ENCODE assay signal across 25 cellular contexts in genomic region chr4:53997901-53998300, GRCh38.
DNase-seq lines count a peak whose midpoint lies in the region; ATAC-seq and TF ChIP-seq lines count a peak whose summit lies in the region.
"Had no signal": no experiment of that assay in that cellular context is flagged by ENCODE, and none has a peak within 500 bp of the region (broad histone marks: within the 10 kb centered on the region; RNA-seq: fewer than 3 reads in every experiment).

No MANE protein-coding gene starts in this region.

- H3K9me3 ChIP-seq in body of pancreas = no peaks in the 10 kb centered on the region
- H3K9me3 ChIP-seq: breast epithelium, heart left ventricle, transverse colon had no signal

- TF ChIP-seq POLR2A in body of pancreas (IDR thresholded peaks at IDR 0.05) = no peak

- intact Hi-C loops in body of pancreas (cut with DNase I) (no loop called here), left colon (cut with DNase I, micrococcal nuclease) (no loop called here)

- no peaks in the 10 kb centered on the region for H3K36me3 ChIP-seq in body of pancreas (replicated peaks in 1 of 2; ENCODE audit: insufficient read depth in 1 of 2, low read depth in 2 of 2)
- H3K36me3 ChIP-seq: breast epithelium, transverse colon, WERI-Rb-1 had no signal

- DNase-seq in Caki2 (ENCODE audit: low read depth) (peak; percentile 85), HK-2 (ENCODE audit: unreplicated experiment) (peak; percentile 23), body of pancreas (peak; percentile 38 to 73 (median 50)), left kidney (ENCODE audit: low read depth, low spot score) (peak; percentile 7), left colon (no peak), NCI-H774 (lab: John Stamatoyannopoulos, UW) (no peak)
- DNase-seq: activated CD4-positive, alpha-beta T cell treated with anti-CD3 and anti-CD28 coated beads for 48 hours; activated T-cell treated with anti-CD3 and anti-CD28 coated beads, Interleukin-2, amount 50 U/mL, for 4 hours; CD8-positive, alpha-beta T cell; H7; heart left ventricle; left ventricle myocardium superior; naive thymus-derived CD4-positive, alpha-beta T cell; NCI-H1436; NCI-H524; SHP77; stimulated activated CD4-positive, alpha-beta T cell treated with anti-CD3 and anti-CD28 coated beads, Interleukin-2, amount 100 ng/mL, for 24 hours; transverse colon; WERI-Rb-1 had no signal

- no peak for TF ChIP-seq CTCF in body of pancreas (IDR thresholded peaks at IDR 0.05)

- WGBS in body of pancreas, 2 donors = 35 to 39% methylated on average over 4 of the region's 4 CpGs

- in situ Hi-C loops in Caki2 (cut with HindIII; ENCODE audit: low pct_unique_long_range_greater_than_20kb, low sequenced_read_pairs) = no loop called here

- H3K27ac ChIP-seq in body of pancreas = no peak overlapping the region
- H3K27ac ChIP-seq: breast epithelium, epithelial cell of prostate, heart left ventricle, KMS-11, transverse colon, WERI-Rb-1 had no signal

- H3K27me3 ChIP-seq in body of pancreas = no peaks in the 10 kb centered on the region
- H3K27me3 ChIP-seq: breast epithelium, heart left ventricle, transverse colon had no signal

- ATAC-seq in body of pancreas (peak; percentile 47), GM19452 (IDR thresholded peaks at IDR 0.05; ENCODE audit: unreplicated experiment) (no peak), HG03520 (IDR thresholded peaks at IDR 0.05; ENCODE audit: unreplicated experiment) (no peak), left colon (no peak)
- ATAC-seq: activated T-cell treated with anti-CD3 and anti-CD28 coated beads, Interleukin-2, amount 50 U/mL, for 4 hours; CD8-positive, alpha-beta T cell; heart left ventricle; left ventricle myocardium superior; naive thymus-derived CD4-positive, alpha-beta T cell had no signal

- H3K4me1 ChIP-seq in body of pancreas = no peaks in the 10 kb centered on the region
- H3K4me1 ChIP-seq: transverse colon had no signal

- H3K4me3 ChIP-seq in body of pancreas = no peak overlapping the region
- H3K4me3 ChIP-seq: breast epithelium, heart left ventricle, smooth muscle cell, transverse colon had no signal

Comparison
In these comparisons a context has a peak if more than half of its experiments do, and no peak if none do; other contexts are left out.
1. DNase-seq: peak in Caki2 (single experiment), HK-2 (single experiment), body of pancreas (4 of 4) and left kidney (single experiment); none in left colon (0 of 2) and NCI-H774 (single experiment).